Comparison of ENCODE assay signal across 1 cellular context in the genomic region with DNA sequence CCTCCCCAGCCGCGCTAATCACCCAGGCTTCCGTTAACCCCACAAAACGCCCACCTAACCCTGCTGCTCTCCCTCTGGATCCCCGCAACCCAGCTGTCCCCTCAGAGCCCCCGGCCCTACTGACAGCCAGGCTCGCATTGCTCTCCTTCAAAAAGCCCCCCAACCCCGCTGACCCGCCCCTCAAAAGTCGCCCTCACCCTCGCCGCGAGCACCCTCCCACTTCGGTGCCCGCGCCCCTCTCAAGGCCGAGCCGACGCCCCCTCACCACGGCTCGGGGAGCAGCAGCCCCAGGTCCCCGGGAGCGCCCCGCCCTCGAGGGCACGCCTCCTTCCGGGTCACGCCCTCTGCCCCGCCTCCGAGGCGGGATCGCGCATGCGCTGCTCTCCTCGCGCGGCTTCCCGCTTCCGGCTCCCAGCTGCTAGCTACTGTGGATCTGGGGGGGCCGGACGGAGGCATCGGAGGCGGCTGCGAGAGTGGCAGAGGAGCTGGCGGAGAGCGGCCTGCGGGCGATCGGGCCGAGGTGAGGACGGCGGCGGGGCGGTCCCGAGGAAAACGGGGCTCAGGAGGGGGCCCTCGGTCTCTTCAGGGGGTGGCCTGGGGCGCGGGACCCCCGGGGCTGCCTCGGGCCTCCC.
TF ChIP-seq lines count a peak whose summit lies in the region.

No MANE protein-coding gene starts in this region.

TF ChIP-seq in HepG2, 621 proteins besides CTCF, POLR2A, EP300 and RAD21 (continued from another document and continues in another):
- TF ChIP-seq, protein P1, sequence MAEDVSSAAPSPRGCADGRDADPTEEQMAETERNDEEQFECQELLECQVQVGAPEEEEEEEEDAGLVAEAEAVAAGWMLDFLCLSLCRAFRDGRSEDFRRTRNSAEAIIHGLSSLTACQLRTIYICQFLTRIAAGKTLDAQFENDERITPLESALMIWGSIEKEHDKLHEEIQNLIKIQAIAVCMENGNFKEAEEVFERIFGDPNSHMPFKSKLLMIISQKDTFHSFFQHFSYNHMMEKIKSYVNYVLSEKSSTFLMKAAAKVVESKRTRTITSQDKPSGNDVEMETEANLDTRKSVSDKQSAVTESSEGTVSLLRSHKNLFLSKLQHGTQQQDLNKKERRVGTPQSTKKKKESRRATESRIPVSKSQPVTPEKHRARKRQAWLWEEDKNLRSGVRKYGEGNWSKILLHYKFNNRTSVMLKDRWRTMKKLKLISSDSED (CRISPR knock-in tag; IDR thresholded peaks at IDR 0.05), result no peak
- no peak for TF ChIP-seq SMAD9 (CRISPR knock-in tag; IDR thresholded peaks at IDR 0.05)
- TF ChIP-seq GTF2F1 (IDR thresholded peaks at IDR 0.05; ENCODE audit: low read length), result no peak
- TF ChIP-seq NCOA2 (CRISPR knock-in tag; IDR thresholded peaks at IDR 0.05), result no peak
- no peak for TF ChIP-seq ZNF790 (CRISPR knock-in tag; IDR thresholded peaks at IDR 0.05; ENCODE audit: borderline replicate concordance)
- TF ChIP-seq ATF7 (IDR thresholded peaks at IDR 0.05), result no peak
- TF ChIP-seq ATF7 (CRISPR knock-in tag; IDR thresholded peaks at IDR 0.05), result no peak
- no peak for TF ChIP-seq ZNF121 (CRISPR knock-in tag; IDR thresholded peaks at IDR 0.05)
- TF ChIP-seq, protein P2, sequence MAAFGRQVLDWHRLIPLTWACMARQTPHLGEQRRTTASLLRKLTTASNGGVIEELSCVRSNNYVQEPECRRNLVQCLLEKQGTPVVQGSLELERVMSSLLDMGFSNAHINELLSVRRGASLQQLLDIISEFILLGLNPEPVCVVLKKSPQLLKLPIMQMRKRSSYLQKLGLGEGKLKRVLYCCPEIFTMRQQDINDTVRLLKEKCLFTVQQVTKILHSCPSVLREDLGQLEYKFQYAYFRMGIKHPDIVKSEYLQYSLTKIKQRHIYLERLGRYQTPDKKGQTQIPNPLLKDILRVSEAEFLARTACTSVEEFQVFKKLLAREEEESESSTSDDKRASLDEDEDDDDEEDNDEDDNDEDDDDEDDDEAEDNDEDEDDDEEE (CRISPR knock-in tag; IDR thresholded peaks at IDR 0.05), result no peak
- TF ChIP-seq NFATC3 (CRISPR knock-in tag; IDR thresholded peaks at IDR 0.05), result no peak
- TF ChIP-seq SSRP1 (CRISPR knock-in tag; IDR thresholded peaks at IDR 0.05), result no peak
- TF ChIP-seq, protein P3, sequence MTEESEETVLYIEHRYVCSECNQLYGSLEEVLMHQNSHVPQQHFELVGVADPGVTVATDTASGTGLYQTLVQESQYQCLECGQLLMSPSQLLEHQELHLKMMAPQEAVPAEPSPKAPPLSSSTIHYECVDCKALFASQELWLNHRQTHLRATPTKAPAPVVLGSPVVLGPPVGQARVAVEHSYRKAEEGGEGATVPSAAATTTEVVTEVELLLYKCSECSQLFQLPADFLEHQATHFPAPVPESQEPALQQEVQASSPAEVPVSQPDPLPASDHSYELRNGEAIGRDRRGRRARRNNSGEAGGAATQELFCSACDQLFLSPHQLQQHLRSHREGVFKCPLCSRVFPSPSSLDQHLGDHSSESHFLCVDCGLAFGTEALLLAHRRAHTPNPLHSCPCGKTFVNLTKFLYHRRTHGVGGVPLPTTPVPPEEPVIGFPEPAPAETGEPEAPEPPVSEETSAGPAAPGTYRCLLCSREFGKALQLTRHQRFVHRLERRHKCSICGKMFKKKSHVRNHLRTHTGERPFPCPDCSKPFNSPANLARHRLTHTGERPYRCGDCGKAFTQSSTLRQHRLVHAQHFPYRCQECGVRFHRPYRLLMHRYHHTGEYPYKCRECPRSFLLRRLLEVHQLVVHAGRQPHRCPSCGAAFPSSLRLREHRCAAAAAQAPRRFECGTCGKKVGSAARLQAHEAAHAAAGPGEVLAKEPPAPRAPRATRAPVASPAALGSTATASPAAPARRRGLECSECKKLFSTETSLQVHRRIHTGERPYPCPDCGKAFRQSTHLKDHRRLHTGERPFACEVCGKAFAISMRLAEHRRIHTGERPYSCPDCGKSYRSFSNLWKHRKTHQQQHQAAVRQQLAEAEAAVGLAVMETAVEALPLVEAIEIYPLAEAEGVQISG (CRISPR knock-in tag; IDR thresholded peaks at IDR 0.05), result peak; percentile 78
- no peak for TF ChIP-seq ZNF614 (CRISPR knock-in tag; IDR thresholded peaks at IDR 0.05; ENCODE audit: borderline replicate concordance)
- no peak for TF ChIP-seq CCAR2 (optimal IDR thresholded peaks at IDR 0.05; ENCODE audit: low read depth, low read length)
- TF ChIP-seq PRPF4 (IDR thresholded peaks at IDR 0.05; ENCODE audit: low read depth, low read length, poor library complexity, severe bottlenecking), result no peak
- TF ChIP-seq HDAC1 (CRISPR knock-in tag; IDR thresholded peaks at IDR 0.05), result peak; percentile 78
- no peak for TF ChIP-seq CAMTA2 (CRISPR knock-in tag; IDR thresholded peaks at IDR 0.05; ENCODE audit: borderline replicate concordance)
- TF ChIP-seq NCOA1 (CRISPR knock-in tag; IDR thresholded peaks at IDR 0.05), result no peak
- no peak for TF ChIP-seq ZNF124 (CRISPR knock-in tag; IDR thresholded peaks at IDR 0.05)
- no peak for TF ChIP-seq ZNF333 (CRISPR knock-in tag; IDR thresholded peaks at IDR 0.05; ENCODE audit: borderline replicate concordance)
- TF ChIP-seq PLRG1 (conservative IDR thresholded peaks at IDR 0.05), result no peak
- TF ChIP-seq TAF1 (CRISPR knock-in tag; IDR thresholded peaks at IDR 0.05), result peak; percentile 82
- TF ChIP-seq ZKSCAN5 (CRISPR knock-in tag; IDR thresholded peaks at IDR 0.05), result no peak
- TF ChIP-seq NFYC (CRISPR knock-in tag; IDR thresholded peaks at IDR 0.05), result no peak; the same call in 1 of the 2 replicates
- TF ChIP-seq IRF2 (CRISPR knock-in tag; IDR thresholded peaks at IDR 0.05), result peak; percentile 56
- TF ChIP-seq ARID2 (CRISPR knock-in tag; IDR thresholded peaks at IDR 0.05; ENCODE audit: borderline replicate concordance), result no peak
- TF ChIP-seq, protein P4, sequence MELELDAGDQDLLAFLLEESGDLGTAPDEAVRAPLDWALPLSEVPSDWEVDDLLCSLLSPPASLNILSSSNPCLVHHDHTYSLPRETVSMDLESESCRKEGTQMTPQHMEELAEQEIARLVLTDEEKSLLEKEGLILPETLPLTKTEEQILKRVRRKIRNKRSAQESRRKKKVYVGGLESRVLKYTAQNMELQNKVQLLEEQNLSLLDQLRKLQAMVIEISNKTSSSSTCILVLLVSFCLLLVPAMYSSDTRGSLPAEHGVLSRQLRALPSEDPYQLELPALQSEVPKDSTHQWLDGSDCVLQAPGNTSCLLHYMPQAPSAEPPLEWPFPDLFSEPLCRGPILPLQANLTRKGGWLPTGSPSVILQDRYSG (CRISPR knock-in tag; IDR thresholded peaks at IDR 0.05), result no peak
- TF ChIP-seq SMAD1 (CRISPR knock-in tag; IDR thresholded peaks at IDR 0.05; ENCODE audit: borderline replicate concordance, low read depth), result no peak
- peak; percentile 92 for TF ChIP-seq THAP11 (CRISPR knock-in tag; IDR thresholded peaks at IDR 0.05)
- peak; percentile 71 for TF ChIP-seq SALL1 (CRISPR knock-in tag; IDR thresholded peaks at IDR 0.05)
- TF ChIP-seq RAD51 (IDR thresholded peaks at IDR 0.05; ENCODE audit: borderline replicate concordance), result no peak
- TF ChIP-seq ZMYM2 (CRISPR knock-in tag; IDR thresholded peaks at IDR 0.05), result no peak
- TF ChIP-seq, protein P5, sequence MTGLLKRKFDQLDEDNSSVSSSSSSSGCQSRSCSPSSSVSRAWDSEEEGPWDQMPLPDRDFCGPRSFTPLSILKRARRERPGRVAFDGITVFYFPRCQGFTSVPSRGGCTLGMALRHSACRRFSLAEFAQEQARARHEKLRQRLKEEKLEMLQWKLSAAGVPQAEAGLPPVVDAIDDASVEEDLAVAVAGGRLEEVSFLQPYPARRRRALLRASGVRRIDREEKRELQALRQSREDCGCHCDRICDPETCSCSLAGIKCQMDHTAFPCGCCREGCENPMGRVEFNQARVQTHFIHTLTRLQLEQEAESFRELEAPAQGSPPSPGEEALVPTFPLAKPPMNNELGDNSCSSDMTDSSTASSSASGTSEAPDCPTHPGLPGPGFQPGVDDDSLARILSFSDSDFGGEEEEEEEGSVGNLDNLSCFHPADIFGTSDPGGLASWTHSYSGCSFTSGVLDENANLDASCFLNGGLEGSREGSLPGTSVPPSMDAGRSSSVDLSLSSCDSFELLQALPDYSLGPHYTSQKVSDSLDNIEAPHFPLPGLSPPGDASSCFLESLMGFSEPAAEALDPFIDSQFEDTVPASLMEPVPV (CRISPR knock-in tag; IDR thresholded peaks at IDR 0.05), result no peak; the same call in 1 of the 2 replicates
- TF ChIP-seq ZNF329 (CRISPR knock-in tag; IDR thresholded peaks at IDR 0.05; ENCODE audit: low read depth), result no peak
- TF ChIP-seq ZNF776 (CRISPR knock-in tag; IDR thresholded peaks at IDR 0.05), result no peak; the same call in 1 of the 2 replicates
- no peak for TF ChIP-seq ISL2 (CRISPR knock-in tag; IDR thresholded peaks at IDR 0.05)
- TF ChIP-seq, protein P6, sequence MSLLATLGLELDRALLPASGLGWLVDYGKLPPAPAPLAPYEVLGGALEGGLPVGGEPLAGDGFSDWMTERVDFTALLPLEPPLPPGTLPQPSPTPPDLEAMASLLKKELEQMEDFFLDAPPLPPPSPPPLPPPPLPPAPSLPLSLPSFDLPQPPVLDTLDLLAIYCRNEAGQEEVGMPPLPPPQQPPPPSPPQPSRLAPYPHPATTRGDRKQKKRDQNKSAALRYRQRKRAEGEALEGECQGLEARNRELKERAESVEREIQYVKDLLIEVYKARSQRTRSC (CRISPR knock-in tag; IDR thresholded peaks at IDR 0.05; ENCODE audit: low read depth), result no peak
- TF ChIP-seq PHF5A (CRISPR knock-in tag; IDR thresholded peaks at IDR 0.05; ENCODE audit: low read depth, unreplicated experiment), result no peak
- TF ChIP-seq, protein P7, sequence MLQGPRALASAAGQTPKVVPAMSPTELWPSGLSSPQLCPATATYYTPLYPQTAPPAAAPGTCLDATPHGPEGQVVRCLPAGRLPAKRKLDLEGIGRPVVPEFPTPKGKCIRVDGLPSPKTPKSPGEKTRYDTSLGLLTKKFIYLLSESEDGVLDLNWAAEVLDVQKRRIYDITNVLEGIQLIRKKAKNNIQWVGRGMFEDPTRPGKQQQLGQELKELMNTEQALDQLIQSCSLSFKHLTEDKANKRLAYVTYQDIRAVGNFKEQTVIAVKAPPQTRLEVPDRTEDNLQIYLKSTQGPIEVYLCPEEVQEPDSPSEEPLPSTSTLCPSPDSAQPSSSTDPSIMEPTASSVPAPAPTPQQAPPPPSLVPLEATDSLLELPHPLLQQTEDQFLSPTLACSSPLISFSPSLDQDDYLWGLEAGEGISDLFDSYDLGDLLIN (CRISPR knock-in tag; IDR thresholded peaks at IDR 0.05; ENCODE audit: borderline replicate concordance), result no peak
- no peak for TF ChIP-seq NFE2 (CRISPR knock-in tag; IDR thresholded peaks at IDR 0.05)
- TF ChIP-seq ZNF841 (CRISPR knock-in tag; IDR thresholded peaks at IDR 0.05; ENCODE audit: borderline replicate concordance), result no peak
- TF ChIP-seq THYN1 (CRISPR knock-in tag; IDR thresholded peaks at IDR 0.05; ENCODE audit: borderline replicate concordance, low read depth), result no peak
- TF ChIP-seq BRD4 (CRISPR knock-in tag; IDR thresholded peaks at IDR 0.05), result no peak
- TF ChIP-seq, protein P8, sequence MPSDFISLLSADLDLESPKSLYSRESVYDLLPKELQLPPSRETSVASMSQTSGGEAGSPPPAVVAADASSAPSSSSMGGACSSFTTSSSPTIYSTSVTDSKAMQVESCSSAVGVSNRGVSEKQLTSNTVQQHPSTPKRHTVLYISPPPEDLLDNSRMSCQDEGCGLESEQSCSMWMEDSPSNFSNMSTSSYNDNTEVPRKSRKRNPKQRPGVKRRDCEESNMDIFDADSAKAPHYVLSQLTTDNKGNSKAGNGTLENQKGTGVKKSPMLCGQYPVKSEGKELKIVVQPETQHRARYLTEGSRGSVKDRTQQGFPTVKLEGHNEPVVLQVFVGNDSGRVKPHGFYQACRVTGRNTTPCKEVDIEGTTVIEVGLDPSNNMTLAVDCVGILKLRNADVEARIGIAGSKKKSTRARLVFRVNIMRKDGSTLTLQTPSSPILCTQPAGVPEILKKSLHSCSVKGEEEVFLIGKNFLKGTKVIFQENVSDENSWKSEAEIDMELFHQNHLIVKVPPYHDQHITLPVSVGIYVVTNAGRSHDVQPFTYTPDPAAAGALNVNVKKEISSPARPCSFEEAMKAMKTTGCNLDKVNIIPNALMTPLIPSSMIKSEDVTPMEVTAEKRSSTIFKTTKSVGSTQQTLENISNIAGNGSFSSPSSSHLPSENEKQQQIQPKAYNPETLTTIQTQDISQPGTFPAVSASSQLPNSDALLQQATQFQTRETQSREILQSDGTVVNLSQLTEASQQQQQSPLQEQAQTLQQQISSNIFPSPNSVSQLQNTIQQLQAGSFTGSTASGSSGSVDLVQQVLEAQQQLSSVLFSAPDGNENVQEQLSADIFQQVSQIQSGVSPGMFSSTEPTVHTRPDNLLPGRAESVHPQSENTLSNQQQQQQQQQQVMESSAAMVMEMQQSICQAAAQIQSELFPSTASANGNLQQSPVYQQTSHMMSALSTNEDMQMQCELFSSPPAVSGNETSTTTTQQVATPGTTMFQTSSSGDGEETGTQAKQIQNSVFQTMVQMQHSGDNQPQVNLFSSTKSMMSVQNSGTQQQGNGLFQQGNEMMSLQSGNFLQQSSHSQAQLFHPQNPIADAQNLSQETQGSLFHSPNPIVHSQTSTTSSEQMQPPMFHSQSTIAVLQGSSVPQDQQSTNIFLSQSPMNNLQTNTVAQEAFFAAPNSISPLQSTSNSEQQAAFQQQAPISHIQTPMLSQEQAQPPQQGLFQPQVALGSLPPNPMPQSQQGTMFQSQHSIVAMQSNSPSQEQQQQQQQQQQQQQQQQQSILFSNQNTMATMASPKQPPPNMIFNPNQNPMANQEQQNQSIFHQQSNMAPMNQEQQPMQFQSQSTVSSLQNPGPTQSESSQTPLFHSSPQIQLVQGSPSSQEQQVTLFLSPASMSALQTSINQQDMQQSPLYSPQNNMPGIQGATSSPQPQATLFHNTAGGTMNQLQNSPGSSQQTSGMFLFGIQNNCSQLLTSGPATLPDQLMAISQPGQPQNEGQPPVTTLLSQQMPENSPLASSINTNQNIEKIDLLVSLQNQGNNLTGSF (CRISPR knock-in tag; IDR thresholded peaks at IDR 0.05), result no peak
- TF ChIP-seq KDM1A (CRISPR knock-in tag; IDR thresholded peaks at IDR 0.05), result no peak
- TF ChIP-seq, protein P9, sequence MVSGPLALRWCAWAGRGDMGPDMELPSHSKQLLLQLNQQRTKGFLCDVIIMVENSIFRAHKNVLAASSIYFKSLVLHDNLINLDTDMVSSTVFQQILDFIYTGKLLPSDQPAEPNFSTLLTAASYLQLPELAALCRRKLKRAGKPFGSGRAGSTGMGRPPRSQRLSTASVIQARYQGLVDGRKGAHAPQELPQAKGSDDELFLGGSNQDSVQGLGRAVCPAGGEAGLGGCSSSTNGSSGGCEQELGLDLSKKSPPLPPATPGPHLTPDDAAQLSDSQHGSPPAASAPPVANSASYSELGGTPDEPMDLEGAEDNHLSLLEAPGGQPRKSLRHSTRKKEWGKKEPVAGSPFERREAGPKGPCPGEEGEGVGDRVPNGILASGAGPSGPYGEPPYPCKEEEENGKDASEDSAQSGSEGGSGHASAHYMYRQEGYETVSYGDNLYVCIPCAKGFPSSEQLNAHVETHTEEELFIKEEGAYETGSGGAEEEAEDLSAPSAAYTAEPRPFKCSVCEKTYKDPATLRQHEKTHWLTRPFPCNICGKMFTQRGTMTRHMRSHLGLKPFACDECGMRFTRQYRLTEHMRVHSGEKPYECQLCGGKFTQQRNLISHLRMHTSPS (CRISPR knock-in tag; IDR thresholded peaks at IDR 0.05; ENCODE audit: low read depth), result no peak
